8 cellular contexts compared by ENCODE assay signal in genomic region chr14:102320033-102320660, GRCh38. TPM values are rescaled to one million over a fixed set of nuclear protein-coding genes. Genes with fewer than 3 reads are reported as not detected.
A peak's percentile ranks its signal among the peaks of the same experiment; 100 is the strongest.
DNase-seq lines count a peak whose midpoint lies in the region; ATAC-seq, FAIRE-seq and TF ChIP-seq lines count a peak whose summit lies in the region.

No MANE protein-coding gene starts in this region.

- TF ChIP-seq CTCF in 22Rv1 (IDR thresholded peaks at IDR 0.05) (no peak), K562 (IDR thresholded peaks at IDR 0.05 in 2 of 3, conservative IDR thresholded peaks at IDR 0.05 in 1 of 3; ENCODE audit: insufficient read depth in 2 of 3, low read depth in 1 of 3, low read length in 3 of 3) (no peak)

- H3K27ac ChIP-seq in 22Rv1 (peak overlapping the region; percentile 96), K562 (ENCODE audit: extremely low read depth, low read depth, low read length) (peak overlapping the region; percentile 76), iPS-18a (ENCODE audit: low read length) (no peak overlapping the region)

- H3K4me1 Mint-ChIP-seq in T-helper 1 cell treated with Interleukin-12 subunit alpha and Interleukin-12 subunit beta and Interleukin-4 antibody, amounts not matched to agents 30 μg/mL and 1 μg/mL, for 36 hours (ENCODE audit: low read depth): peaks cover 43% of the 10 kb centered on the region

- TF ChIP-seq RAD21 in K562 (CRISPR knock-in tag; conservative IDR thresholded peaks at IDR 0.05 in 1 of 2, IDR thresholded peaks at IDR 0.05 in 1 of 2): no peak

- POLR2A ChIA-PET in K562 (lab: Yijun Ruan, JAX): interaction anchor here (0.6 kb wide), 1 partner anchor 325 kb away, joined by 3 read pairs; no protein-coding TSS in a partner anchor

- peak overlapping the region; percentile 91 to 97 for H3K9ac ChIP-seq in K562 (ENCODE audit: insufficient read depth in 1 of 2, low read depth in 2 of 2, low read length in 2 of 2)
- peak overlapping the region; percentile 47 for H3K9ac ChIP-seq in iPS-18a (ENCODE audit: low read length)

- no peak for FAIRE-seq in K562 (lab: Jason Lieb, UNC)

- CTCF ChIA-PET in K562 (lab: Yijun Ruan, JAX; ENCODE audit: low intra/inter-chr PET ratio): no interaction called here

- peaks cover 15% of the 10 kb centered on the region for H3K79me2 ChIP-seq in K562 (ENCODE audit: control insufficient read depth, insufficient read depth, low read length)

- H3K4me3 ChIP-seq in K562 (peak overlapping the region; percentile 84), iPS-18a (ENCODE audit: low read length) (peak overlapping the region; percentile 61), skeletal muscle cell (ENCODE audit: low read depth, low read length) (peak overlapping the region; percentile 72)

- H3K4me1 ChIP-seq in K562 (replicated peaks in 1 of 2; ENCODE audit: control insufficient read depth in 2 of 2, insufficient read depth in 2 of 2, low read length in 2 of 2): peaks cover 20 to 21% of the 10 kb centered on the region in 2 experiments; a peak in 4 of 5 replicates
- H3K4me1 ChIP-seq in iPS-18a (ENCODE audit: control insufficient read depth, low read depth, low read length): peaks cover 11% of the 10 kb centered on the region

- H3K27me3 ChIP-seq in K562 (ENCODE audit: control insufficient read depth in 2 of 2, insufficient read depth in 2 of 2, low read length in 2 of 2) (no peaks in the 10 kb centered on the region), iPS-18a (ENCODE audit: control insufficient read depth, insufficient read depth, low read length) (peaks cover 11% of the 10 kb centered on the region)

- H3K27ac Mint-ChIP-seq in T-helper 1 cell treated with Interleukin-12 subunit alpha and Interleukin-12 subunit beta and Interleukin-4 antibody, amounts not matched to agents 30 μg/mL and 1 μg/mL, for 36 hours: peak overlapping the region; percentile 90

- in situ Hi-C loops in K562 (cut with MboI): loop anchor here (10.0 kb wide), 1 partner anchor 195 kb away; no protein-coding TSS in a partner anchor

- TF ChIP-seq POLR2A in K562 (conservative IDR thresholded peaks at IDR 0.05): no peak

- no peaks in the 10 kb centered on the region for H3K27me3 Mint-ChIP-seq in T-helper 1 cell treated with Interleukin-12 subunit alpha and Interleukin-12 subunit beta and Interleukin-4 antibody, amounts not matched to agents 30 μg/mL and 1 μg/mL, for 36 hours (ENCODE audit: low read depth)

- no TSS peak for BruUV-seq in K562 (replicated peaks; lab: Mats Ljungman, UMichigan)

- no peaks in the 10 kb centered on the region for H3K9me3 ChIP-seq in K562 (replicated peaks; ENCODE audit: control insufficient read depth, insufficient read depth, low read depth, low read length)
- no peaks in the 10 kb centered on the region for H3K9me3 ChIP-seq in iPS-18a (ENCODE audit: control insufficient read depth, low read depth, low read length)

- peak; percentile 19 to 63 (median 44) for DNase-seq in K562 (ENCODE audit: extremely low read depth in 1 of 4, low spot score in 3 of 4)
- no peak for DNase-seq in skeletal muscle cell (ENCODE audit: low read depth)

- peak overlapping the region; percentile 89 for H3K4me3 Mint-ChIP-seq in T-helper 1 cell treated with Interleukin-12 subunit alpha and Interleukin-12 subunit beta and Interleukin-4 antibody, amounts not matched to agents 30 μg/mL and 1 μg/mL, for 36 hours

- H3K36me3 Mint-ChIP-seq in T-helper 1 cell treated with Interleukin-12 subunit alpha and Interleukin-12 subunit beta and Interleukin-4 antibody, amounts not matched to agents 30 μg/mL and 1 μg/mL, for 36 hours (ENCODE audit: low read depth): peaks cover 3% of the 10 kb centered on the region

- H2AFZ ChIP-seq in K562 (ENCODE audit: low read depth, low read length): peak overlapping the region; percentile 44

- WGBS in K562 (ENCODE audit: insufficient coverage, low coverage, missing lambda C conversion rate): 6% methylated on average over 12 of the region's 30 CpGs

- no peaks in the 10 kb centered on the region for H3K9me1 ChIP-seq in K562 (ENCODE audit: control insufficient read depth, insufficient read depth, low read length)

- intact Hi-C loops in K562 (cut with micrococcal nuclease): no loop called here

- peak; percentile 9 for ATAC-seq in GM18861 (IDR thresholded peaks at IDR 0.05; ENCODE audit: unreplicated experiment)
- peak; percentile 19 for ATAC-seq in HG03354 (IDR thresholded peaks at IDR 0.05; ENCODE audit: poor library complexity, severe bottlenecking, unreplicated experiment)
- no peak for ATAC-seq in K562
- ATAC-seq in HG03571 (IDR thresholded peaks at IDR 0.05; ENCODE audit: unreplicated experiment): no peak

- H3K36me3 ChIP-seq in K562 (ENCODE audit: control insufficient read depth, insufficient read depth, low read length) (peaks cover 14% of the 10 kb centered on the region; the same call in 2 of the 3 replicates), iPS-18a (ENCODE audit: control insufficient read depth, low read depth, low read length) (no peaks in the 10 kb centered on the region)

- H3K4me2 ChIP-seq in K562 (ENCODE audit: insufficient read depth, low read length): peak overlapping the region; percentile 91

- no peaks in the 10 kb centered on the region for H4K20me1 ChIP-seq in K562 (replicated peaks; ENCODE audit: control insufficient read depth, insufficient read depth, low read length)

- no peaks in the 10 kb centered on the region for H3K9me3 Mint-ChIP-seq in T-helper 1 cell treated with Interleukin-12 subunit alpha and Interleukin-12 subunit beta and Interleukin-4 antibody, amounts not matched to agents 30 μg/mL and 1 μg/mL, for 36 hours

- TF ChIP-seq EP300 in K562 (IDR thresholded peaks at IDR 0.05; ENCODE audit: low read length): no peak

RNA-seq across cellular contexts. Expression of gene ZNF839, which starts 0.6 kb away (rescaled TPM):
- 28.7 and 36.1 TPM in 2 replicates for total RNA-seq in K562 (2011; cell fraction: chromatin; rRNA removed; ENCODE audit: low replicate concordance)
- 12.0 and 18.5 TPM in 2 replicates for total RNA-seq in K562 (2011; cell fraction: nucleolus; rRNA removed)
- 18.0 and 21.4 TPM in 2 replicates for total RNA-seq in K562 (2011; cell fraction: nucleoplasm; rRNA removed)
- total RNA-seq in K562 (2014; rRNA removed): 6.1 and 6.6 TPM in 2 replicates
- 5.2 and 5.3 TPM in 2 replicates for total RNA-seq in K562 (2014; rRNA removed; fragmentation: Illumina TruSeq; extraction: Trizol)
- total RNA-seq in K562 (2015; rRNA removed; fragmentation: Illumina TruSeq; extraction: Trizol): 5.1 and 5.7 TPM in 2 replicates
- 6.6 and 8.4 TPM in 2 replicates for total RNA-seq in K562 (2021)
- polyA plus RNA-seq in K562 (2011; rRNA removed): 7.7 and 8.4 TPM in 2 replicates
- 5.6 and 5.7 TPM in 2 replicates for polyA plus RNA-seq in K562 (2011; cell fraction: cytosol; rRNA removed)
- polyA plus RNA-seq in K562 (2011; cell fraction: nucleus; rRNA removed): 16.9 and 27.9 TPM in 2 replicates
- 4.0 and 6.3 TPM in 2 replicates for polyA plus RNA-seq in K562 (2012)
- polyA plus RNA-seq in K562 (2014; fragmentation: Illumina TruSeq; extraction: Trizol): 5.1 and 6.3 TPM in 2 replicates
- polyA plus RNA-seq in K562 (2014; fragmentation: Nextera tagmentation; extraction: Ambion mirVana): 1 to 10 TPM in 1 of 2 experiments, under 1 TPM in 1; 0.42 to 1.0 TPM
- 8.4 and 8.6 TPM in 2 replicates for polyA plus RNA-seq in K562 (2014; rRNA removed)
- 5.9 and 6.7 TPM in 2 replicates for polyA minus RNA-seq in K562 (2011; rRNA and poly(A)+ RNA removed)
- polyA minus RNA-seq in K562 (2011; cell fraction: cytosol; rRNA and poly(A)+ RNA removed): 3.0 and 7.6 TPM in 2 replicates
- 6.0 and 6.1 TPM in 2 replicates for polyA minus RNA-seq in K562 (2011; cell fraction: nucleus; rRNA and poly(A)+ RNA removed)

RNA-seq across cellular contexts. Expression of gene MOK, which starts 15.2 kb away (rescaled TPM):
- total RNA-seq in K562 (2011; cell fraction: chromatin; rRNA removed; ENCODE audit: low replicate concordance): 15.0 and 20.7 TPM in 2 replicates
- total RNA-seq in K562 (2011; cell fraction: nucleolus; rRNA removed): 12.2 and 12.3 TPM in 2 replicates
- 14.4 and 17.2 TPM in 2 replicates for total RNA-seq in K562 (2011; cell fraction: nucleoplasm; rRNA removed)
- total RNA-seq in K562 (2014; rRNA removed): 5.8 and 7.2 TPM in 2 replicates
- total RNA-seq in K562 (2014; rRNA removed; fragmentation: Illumina TruSeq; extraction: Trizol): 5.2 and 5.3 TPM in 2 replicates
- 4.6 and 5.3 TPM in 2 replicates for total RNA-seq in K562 (2015; rRNA removed; fragmentation: Illumina TruSeq; extraction: Trizol)
- 4.9 TPM in 2 replicates for total RNA-seq in K562 (2021)
- polyA plus RNA-seq in K562 (2011; rRNA removed): 4.3 and 6.2 TPM in 2 replicates
- polyA plus RNA-seq in K562 (2011; cell fraction: cytosol; rRNA removed): 3.4 and 4.0 TPM in 2 replicates
- polyA plus RNA-seq in K562 (2011; cell fraction: nucleus; rRNA removed): 16.6 and 29.5 TPM in 2 replicates
- 4.5 and 6.4 TPM in 2 replicates for polyA plus RNA-seq in K562 (2012)
- 3.6 and 7.5 TPM in 2 replicates for polyA plus RNA-seq in K562 (2014; fragmentation: Illumina TruSeq; extraction: Trizol)
- polyA plus RNA-seq in K562 (2014; fragmentation: Nextera tagmentation; extraction: Ambion mirVana): 1 to 10 TPM; 1.3 to 2.5 TPM
- polyA plus RNA-seq in K562 (2014; rRNA removed): 7.6 and 8.4 TPM in 2 replicates
- polyA minus RNA-seq in K562 (2011; rRNA and poly(A)+ RNA removed): 4.3 TPM in 2 replicates
- polyA minus RNA-seq in K562 (2011; cell fraction: cytosol; rRNA and poly(A)+ RNA removed): 1.1 and 3.5 TPM in 2 replicates
- 8.1 TPM in 2 replicates for polyA minus RNA-seq in K562 (2011; cell fraction: nucleus; rRNA and poly(A)+ RNA removed)

RNA-seq across cellular contexts. Expression of gene CINP, which starts 42.5 kb away (rescaled TPM):
- 24.7 and 34.2 TPM in 2 replicates for total RNA-seq in K562 (2011; cell fraction: chromatin; rRNA removed; ENCODE audit: low replicate concordance)
- total RNA-seq in K562 (2011; cell fraction: nucleolus; rRNA removed): 17.8 and 18.5 TPM in 2 replicates
- 23.9 and 27.1 TPM in 2 replicates for total RNA-seq in K562 (2011; cell fraction: nucleoplasm; rRNA removed)
- total RNA-seq in K562 (2014; rRNA removed) (47.7 and 56.1 TPM in 2 replicates), K562 (2014; rRNA removed; fragmentation: Illumina TruSeq; extraction: Trizol) (39.3 and 44.7 TPM in 2 replicates), K562 (2015; rRNA removed; fragmentation: Illumina TruSeq; extraction: Trizol) (40.1 and 41.2 TPM in 2 replicates), K562 (2021) (41.2 and 41.8 TPM in 2 replicates)
- polyA plus RNA-seq in K562 (2011; rRNA removed) (40.8 and 43.7 TPM in 2 replicates), K562 (2014; fragmentation: Illumina TruSeq; extraction: Trizol) (56.5 and 62.4 TPM in 2 replicates), K562 (2014; fragmentation: Nextera tagmentation; extraction: Ambion mirVana) (10 to 100 TPM; 36.3 to 63.2 TPM), K562 (2014; rRNA removed) (54.2 and 54.5 TPM in 2 replicates)
- 46.2 and 84.1 TPM in 2 replicates for polyA plus RNA-seq in K562 (2011; cell fraction: cytosol; rRNA removed)
- 15.0 and 17.6 TPM in 2 replicates for polyA plus RNA-seq in K562 (2011; cell fraction: nucleus; rRNA removed)
- 37.8 and 38.6 TPM in 2 replicates for polyA plus RNA-seq in K562 (2012)
- polyA minus RNA-seq in K562 (2011; rRNA and poly(A)+ RNA removed): 26.9 and 36.0 TPM in 2 replicates
- 15.5 and 16.7 TPM in 2 replicates for polyA minus RNA-seq in K562 (2011; cell fraction: cytosol; rRNA and poly(A)+ RNA removed)
- 7.1 and 10.9 TPM in 2 replicates for polyA minus RNA-seq in K562 (2011; cell fraction: nucleus; rRNA and poly(A)+ RNA removed)

RNA-seq across cellular contexts. Expression of gene TECPR2, which starts 42.6 kb away (rescaled TPM):
- total RNA-seq in K562 (2011; cell fraction: chromatin; rRNA removed; ENCODE audit: low replicate concordance): 6.6 and 6.9 TPM in 2 replicates
- total RNA-seq in K562 (2011; cell fraction: nucleolus; rRNA removed): 3.2 and 5.3 TPM in 2 replicates
- total RNA-seq in K562 (2011; cell fraction: nucleoplasm; rRNA removed): 1.8 and 3.7 TPM in 2 replicates
- total RNA-seq in K562 (2014; rRNA removed) (0.54 and 1.8 TPM in 2 replicates), K562 (2014; rRNA removed; fragmentation: Illumina TruSeq; extraction: Trizol) (1.0 and 1.1 TPM in 2 replicates), K562 (2015; rRNA removed; fragmentation: Illumina TruSeq; extraction: Trizol) (0.83 and 1.2 TPM in 2 replicates), K562 (2021) (1.7 and 3.0 TPM in 2 replicates)
- polyA plus RNA-seq in K562 (2011; rRNA removed) (1.0 and 1.4 TPM in 2 replicates), K562 (2014; fragmentation: Illumina TruSeq; extraction: Trizol) (0.65 and 0.96 TPM in 2 replicates), K562 (2014; fragmentation: Nextera tagmentation; extraction: Ambion mirVana) (under 1 TPM; 0.04 to 0.13 TPM), K562 (2014; rRNA removed) (0.62 and 1.1 TPM in 2 replicates)
- 0.65 and 1.3 TPM in 2 replicates for polyA plus RNA-seq in K562 (2011; cell fraction: cytosol; rRNA removed)
- 1.8 and 2.9 TPM in 2 replicates for polyA plus RNA-seq in K562 (2011; cell fraction: nucleus; rRNA removed)
- polyA plus RNA-seq in K562 (2012): 1.2 and 1.9 TPM in 2 replicates
- polyA minus RNA-seq in K562 (2011; rRNA and poly(A)+ RNA removed): 1.9 and 2.3 TPM in 2 replicates
- 0.82 and 2.5 TPM in 2 replicates for polyA minus RNA-seq in K562 (2011; cell fraction: cytosol; rRNA and poly(A)+ RNA removed)
- polyA minus RNA-seq in K562 (2011; cell fraction: nucleus; rRNA and poly(A)+ RNA removed): 2.0 and 3.1 TPM in 2 replicates

Comparison
In these comparisons a context has a peak if more than half of its experiments do, and no peak if none do; other contexts are left out.
1. ATAC-seq: peak in GM18861 (single experiment) and HG03354 (single experiment); none in K562 (single experiment) and HG03571 (single experiment).
2. Peak in every context shown above with its lines, with median percentiles within 50 percentile points of each other: H3K4me3 ChIP-seq.